Comparison of ENCODE assay signal across 12 cellular contexts in genomic region chr13:23159587-23160240, GRCh38. TPM values are rescaled to one million over a fixed set of nuclear protein-coding genes. Genes with fewer than 3 reads are reported as not detected.
A peak's percentile ranks its signal among the peaks of the same experiment; 100 is the strongest.
DNase-seq lines count a peak whose midpoint lies in the region; ATAC-seq, FAIRE-seq and TF ChIP-seq lines count a peak whose summit lies in the region.
"Had no signal": no experiment of that assay in that cellular context is flagged by ENCODE, and none has a peak within 500 bp of the region (broad histone marks: within the 10 kb centered on the region; RNA-seq: fewer than 3 reads in every experiment).

No MANE protein-coding gene starts in this region.

- ATAC-seq in stimulated activated naive CD8-positive, alpha-beta T cell treated with anti-CD3 and anti-CD28 coated beads, Interleukin-15, amount 100 ng/mL, for 72 hours, result no peak
- ATAC-seq in stimulated activated naive CD8-positive, alpha-beta T cell treated with anti-CD3 and anti-CD28 coated beads, Interleukin-15, Interleukin-2, amounts not matched to agents 100 U/mL and 50 U/mL, for 24 hours, result no peak

- peaks cover 34% of the 10 kb centered on the region for H3K27me3 Mint-ChIP-seq in stimulated activated naive CD8-positive, alpha-beta T cell treated with anti-CD3 and anti-CD28 coated beads, Interleukin-15, amount 100 ng/mL, for 72 hours

- FAIRE-seq in small intestine (lab: Jason Lieb, UNC), result no peak
- FAIRE-seq: D721Med, GM19239 had no signal

- no peak overlapping the region for H3K9ac ChIP-seq in muscle layer of colon (ENCODE audit: low read length)

- H3K36me3 ChIP-seq in esophagus (ENCODE audit: control insufficient read depth in 2 of 2, insufficient read depth in 2 of 2, low read length in 1 of 2) (no peaks in the 10 kb centered on the region), muscle layer of colon (ENCODE audit: insufficient read depth, low read length) (no peaks in the 10 kb centered on the region), small intestine (ENCODE audit: control insufficient read depth in 2 of 2, insufficient read depth in 2 of 2, low read length in 2 of 2) (no peaks in the 10 kb centered on the region), adrenal gland (replicated peaks in 1 of 2) (no peaks in the 10 kb centered on the region)

- H3K9me3 ChIP-seq in esophagus (ENCODE audit: control insufficient read depth in 2 of 2, insufficient read depth in 1 of 2, low read depth in 1 of 2, low read length in 1 of 2) (no peaks in the 10 kb centered on the region), muscle layer of colon (ENCODE audit: low read length) (no peaks in the 10 kb centered on the region), small intestine (ENCODE audit: control insufficient read depth, low read depth) (no peaks in the 10 kb centered on the region), adrenal gland (replicated peaks in 1 of 3) (no peaks in the 10 kb centered on the region)

- no peak for DNase-seq in stimulated activated naive CD8-positive, alpha-beta T cell treated with anti-CD3 and anti-CD28 coated beads, Interleukin-15, amount 100 ng/mL, for 72 hours
- no peak for DNase-seq in stimulated activated naive CD8-positive, alpha-beta T cell treated with anti-CD3 and anti-CD28 coated beads, Interleukin-15, Interleukin-2, amounts not matched to agents 100 U/mL and 50 U/mL, for 24 hours
- DNase-seq in cortex of kidney (lab: John Stamatoyannopoulos, UW) (no peak), small intestine (no peak), adrenal gland (no peak), NCI-H2171 treated with DMSO at 0.1 percent for 48 hours (lab: John Stamatoyannopoulos, UW) (no peak)

- no peak for TF ChIP-seq CTCF in adrenal gland (IDR thresholded peaks at IDR 0.05)

- H3K9me3 Mint-ChIP-seq in stimulated activated naive CD8-positive, alpha-beta T cell treated with anti-CD3 and anti-CD28 coated beads, Interleukin-15, amount 100 ng/mL, for 72 hours, result peaks cover 0 to 1% of the 10 kb centered on the region in 2 donors

- intact Hi-C loops in adrenal gland (cut with DNase I), result no loop called here

- no peak for TF ChIP-seq POLR2A in adrenal gland (IDR thresholded peaks at IDR 0.05)

- peaks cover 16% of the 10 kb centered on the region for H3K4me1 Mint-ChIP-seq in stimulated activated naive CD8-positive, alpha-beta T cell treated with anti-CD3 and anti-CD28 coated beads, Interleukin-15, amount 100 ng/mL, for 72 hours

- H3K4me1 ChIP-seq in esophagus (ENCODE audit: control insufficient read depth in 2 of 2, insufficient read depth in 2 of 2, low read length in 1 of 2) (no peaks in the 10 kb centered on the region), muscle layer of colon (ENCODE audit: insufficient read depth, low read length) (no peaks in the 10 kb centered on the region), small intestine (ENCODE audit: control insufficient read depth in 2 of 2, insufficient read depth in 1 of 2, low read depth in 1 of 2, low read length in 1 of 2) (no peaks in the 10 kb centered on the region), adrenal gland (replicated peaks in 1 of 2) (no peaks in the 10 kb centered on the region)

- H3K27ac Mint-ChIP-seq in stimulated activated naive CD8-positive, alpha-beta T cell treated with anti-CD3 and anti-CD28 coated beads, Interleukin-15, amount 100 ng/mL, for 72 hours, result no peak overlapping the region

- peak overlapping the region; percentile 31 to 46 for H3K4me3 ChIP-seq in esophagus (ENCODE audit: low read depth in 1 of 2, low read length in 2 of 2)
- H3K4me3 ChIP-seq in muscle layer of colon (ENCODE audit: low read depth in 1 of 2, low read length in 2 of 2), result peak overlapping the region; percentile 21 to 38
- H3K4me3 ChIP-seq in small intestine (ENCODE audit: low read depth in 1 of 2, low read length in 2 of 2), result no peak overlapping the region
- peak overlapping the region in 1 of 4 donors; percentile 43 for H3K4me3 ChIP-seq in adrenal gland

- H3K27me3 ChIP-seq in esophagus (ENCODE audit: control insufficient read depth in 1 of 2, insufficient read depth in 2 of 2, low read length in 2 of 2), result peaks cover 0 to 2% of the 10 kb centered on the region in 2 donors
- no peaks in the 10 kb centered on the region for H3K27me3 ChIP-seq in muscle layer of colon (ENCODE audit: control insufficient read depth in 1 of 2, insufficient read depth in 2 of 2, low read length in 2 of 2)
- peaks cover 0 to 10% of the 10 kb centered on the region in 2 donors for H3K27me3 ChIP-seq in small intestine (ENCODE audit: control insufficient read depth in 2 of 2, insufficient read depth in 2 of 2, low read length in 2 of 2)
- H3K27me3 ChIP-seq in adrenal gland, result peaks cover 6% of the 10 kb centered on the region

- H3K27ac ChIP-seq in esophagus (ENCODE audit: low read depth in 2 of 2, low read length in 1 of 2) (peak overlapping the region in 1 of 2 donors; percentile 3), muscle layer of colon (ENCODE audit: low read depth, low read length) (no peak overlapping the region), small intestine (ENCODE audit: low read depth in 1 of 2, low read length in 1 of 2) (no peak overlapping the region), adrenal gland (no peak overlapping the region)

- peak overlapping the region; percentile 35 to 51 for H3K4me3 Mint-ChIP-seq in stimulated activated naive CD8-positive, alpha-beta T cell treated with anti-CD3 and anti-CD28 coated beads, Interleukin-15, amount 100 ng/mL, for 72 hours

- 2 to 3% methylated on average over 46 to 47 of the region's 47 CpGs for WGBS in esophagus, 2 donors
- 3 to 8% (median 6%) methylated on average over 41 to 47 of the region's 47 CpGs for WGBS in small intestine, 3 donors
- 1 to 3% (median 2%) methylated on average over 39 to 47 of the region's 47 CpGs for WGBS in adrenal gland, 4 donors

RNA-seq across cellular contexts. Expression of gene SGCG, which starts 21.1 kb away (rescaled TPM):
- under 1 TPM; 0.16 to 0.59 TPM for polyA plus RNA-seq in esophagus
- under 1 TPM in 1 of 3 donors, not detected in 2; 0.43 TPM for polyA plus RNA-seq in small intestine
- under 1 TPM in 2 of 8 donors, not detected in 6; 0.32 to 0.53 TPM for total RNA-seq in adrenal gland
- polyA plus RNA-seq in adrenal gland, result 1 to 10 TPM in 1 of 3 donors, under 1 TPM in 2; 0.33 to 1.3 (median 0.40) TPM
- total RNA-seq: glomerular endothelial cell; T-helper 2 cell treated with Interferon-gamma antibody and Interleukin-4, amounts not matched to agents 100 ng/mL and 5 ng/mL, for 36 hours had no signal

Comparison
In these comparisons a context has a peak if more than half of its experiments do, and no peak if none do; other contexts are left out.
1. H3K4me3 ChIP-seq: peak in esophagus (2 of 2) and muscle layer of colon (2 of 2); none in small intestine (0 of 2).